18 cellular contexts compared by ENCODE assay signal in genomic region chr5:35657877-35658276, GRCh38. TPM values are rescaled to one million over a fixed set of nuclear protein-coding genes. Genes with fewer than 3 reads are reported as not detected.
DNase-seq lines count a peak whose midpoint lies in the region; ATAC-seq and TF ChIP-seq lines count a peak whose summit lies in the region.
"Had no signal": no experiment of that assay in that cellular context is flagged by ENCODE, and none has a peak within 500 bp of the region (broad histone marks: within the 10 kb centered on the region; RNA-seq: fewer than 3 reads in every experiment).

No MANE protein-coding gene starts in this region.

- peaks cover 3 to 6% of the 10 kb centered on the region in 2 donors for H3K9me3 Mint-ChIP-seq in activated T-cell treated with anti-CD3 and anti-CD28 coated beads, Interleukin-2, amount 50 U/mL, for 72 hours
- H3K9me3 Mint-ChIP-seq in T-cell: peaks cover 0 to 10% (median 0%) of the 10 kb centered on the region in 3 donors
- peaks cover 0 to 13% (median 4%) of the 10 kb centered on the region in 9 donors for H3K9me3 Mint-ChIP-seq in naive thymus-derived CD8-positive, alpha-beta T cell

- peak in 1 of 2 donors; percentile 31 for ATAC-seq in activated T-cell treated with anti-CD3 and anti-CD28 coated beads, Interleukin-2, amount 50 U/mL, for 72 hours (replicated peaks in 1 of 2)
- ATAC-seq in IMR-90 (ENCODE audit: low read depth) (no peak), T-cell (replicated peaks in 1 of 4) (peak in 3 of 4 experiments; percentile 54 to 75 (median 58))
- peak; percentile 54 to 70 for ATAC-seq in naive thymus-derived CD8-positive, alpha-beta T cell

- H4K91ac ChIP-seq in IMR-90 (ENCODE audit: insufficient read depth, low read depth, low read length): no peak overlapping the region

- H3K27ac ChIP-seq in IMR-90 (ENCODE audit: insufficient read depth, low read length): no peak overlapping the region
- H3K27ac ChIP-seq: BLaER1, SK-N-MC had no signal

- TF ChIP-seq POLR2A in IMR-90 (IDR thresholded peaks at IDR 0.05; ENCODE audit: low read depth, low read length): no peak

- H3K9ac ChIP-seq in IMR-90 (ENCODE audit: low read depth, low read length): no peak overlapping the region
- H3K9ac ChIP-seq: BLaER1 had no signal

- no CpG with 5 or more reads among the region's 2 CpGs for WGBS in IMR-90 (ENCODE audit: extremely low coverage in 2 of 2, insufficient read length in 1 of 2), 2 experiments

- intact Hi-C loops in IMR-90 (cut with micrococcal nuclease): loop anchor here (2.0 to 5.0 kb wide), 2 partner anchors 114 to 261 kb away; no protein-coding TSS in a partner anchor

- no peak overlapping the region for H3K4ac ChIP-seq in IMR-90 (ENCODE audit: low read depth, low read length)

- H2BK20ac ChIP-seq in IMR-90 (ENCODE audit: low read depth, low read length): no peak overlapping the region

- peak overlapping the region; percentile 47 for H3K27ac Mint-ChIP-seq in activated T-cell treated with anti-CD3 and anti-CD28 coated beads, Interleukin-2, amount 50 U/mL, for 72 hours
- H3K27ac Mint-ChIP-seq in T-cell: peak overlapping the region; percentile 41 to 62
- H3K27ac Mint-ChIP-seq in naive thymus-derived CD8-positive, alpha-beta T cell: peak overlapping the region; percentile 21 to 87 (median 58)

- no peak overlapping the region for H2AFZ ChIP-seq in IMR-90 (replicated peaks; ENCODE audit: low read length, poor library complexity)

- H3K4me2 ChIP-seq in IMR-90 (ENCODE audit: low read depth, low read length): no peak overlapping the region
- H3K4me2 ChIP-seq: BLaER1 had no signal

- H3K9me3 ChIP-seq in IMR-90 (ENCODE audit: control insufficient read depth, insufficient read depth, low read length): no peaks in the 10 kb centered on the region

- POLR2A ChIA-PET in IMR-90 (lab: Charles Lee; ENCODE audit: unreplicated experiment) (no interaction called here), T-cell (lab: Charles Lee) (no interaction called here)
- POLR2A ChIA-PET in naive thymus-derived CD8-positive, alpha-beta T cell (lab: Charles Lee): interaction anchor here (0.9 to 2.6 kb wide), 8 partner anchors 11 to 267 kb away, joined by 3 to 10 read pairs (median 4); partner anchors contain the start of gene IL7R

- no peaks in the 10 kb centered on the region for H3K36me3 ChIP-seq in IMR-90 (ENCODE audit: control insufficient read depth, insufficient read depth, low read length)
- H3K36me3 ChIP-seq: BLaER1 had no signal

- no peak overlapping the region for H3K23ac ChIP-seq in IMR-90 (ENCODE audit: low read depth, low read length)

- peaks cover 2% of the 10 kb centered on the region; the same call in 1 of the 2 replicates for H3K4me1 ChIP-seq in IMR-90 (ENCODE audit: control insufficient read depth, insufficient read depth, low read length)
- H3K4me1 ChIP-seq: BLaER1 had no signal

- no peak for TF ChIP-seq RAD21 in IMR-90 (IDR thresholded peaks at IDR 0.05; ENCODE audit: low read length)

- H3K27me3 ChIP-seq in IMR-90 (ENCODE audit: control insufficient read depth, insufficient read depth, low read length): no peaks in the 10 kb centered on the region
- H3K27me3 ChIP-seq: BLaER1 had no signal

- CTCF ChIA-PET in IMR-90 (lab: Yijun Ruan, JAX): no interaction called here
- CTCF ChIA-PET in T-cell (lab: Charles Lee): interaction anchor here (0.9 to 3.7 kb wide), 9 partner anchors 8 to 268 kb away, joined by 3 to 32 read pairs (median 4); no protein-coding TSS in a partner anchor

- no peak overlapping the region for H2AK9ac ChIP-seq in IMR-90 (replicated peaks; ENCODE audit: low read depth, low read length, poor library complexity)

- H3K4me1 Mint-ChIP-seq in activated T-cell treated with anti-CD3 and anti-CD28 coated beads, Interleukin-2, amount 50 U/mL, for 72 hours (ENCODE audit: low read depth): peaks cover 30% of the 10 kb centered on the region
- peaks cover 19 to 24% (median 19%) of the 10 kb centered on the region in 3 donors for H3K4me1 Mint-ChIP-seq in T-cell
- H3K4me1 Mint-ChIP-seq in naive thymus-derived CD8-positive, alpha-beta T cell: peaks cover 12 to 27% (median 21%) of the 10 kb centered on the region in 4 donors

- H3K14ac ChIP-seq in IMR-90 (replicated peaks; ENCODE audit: low read depth, low read length): no peak overlapping the region

- H2AK5ac ChIP-seq in IMR-90 (ENCODE audit: low read depth, low read length): no peak overlapping the region

- TF ChIP-seq CTCF in IMR-90 (conservative IDR thresholded peaks at IDR 0.05; ENCODE audit: low read depth, low read length): no peak

- peak overlapping the region; percentile 48; the same call in 1 of the 2 replicates for H3K18ac ChIP-seq in IMR-90 (ENCODE audit: low read depth, low read length)

- no peaks in the 10 kb centered on the region for H3K27me3 Mint-ChIP-seq in activated T-cell treated with anti-CD3 and anti-CD28 coated beads, Interleukin-2, amount 50 U/mL, for 72 hours (ENCODE audit: low read depth)
- H3K27me3 Mint-ChIP-seq in T-cell: no peaks in the 10 kb centered on the region
- H3K27me3 Mint-ChIP-seq in naive thymus-derived CD8-positive, alpha-beta T cell: no peaks in the 10 kb centered on the region

- dilution Hi-C loops in IMR-90 (cut with HindIII; ENCODE audit: low sequenced_read_pairs, unreplicated experiment): no loop called here

- in situ Hi-C loops in IMR-90 (cut with MboI; ENCODE audit: low sequenced_read_pairs): loop anchor here (5.0 kb wide), 1 partner anchor 264 kb away; no protein-coding TSS in a partner anchor

- no peak overlapping the region for H4K8ac ChIP-seq in IMR-90 (ENCODE audit: low read depth in 2 of 2, low read length in 2 of 2)

- peaks cover 7 to 11% of the 10 kb centered on the region in 2 donors for H3K36me3 Mint-ChIP-seq in activated T-cell treated with anti-CD3 and anti-CD28 coated beads, Interleukin-2, amount 50 U/mL, for 72 hours (ENCODE audit: insufficient read depth in 2 of 2)
- peaks cover 18% of the 10 kb centered on the region for H3K36me3 Mint-ChIP-seq in T-cell
- H3K36me3 Mint-ChIP-seq in naive thymus-derived CD8-positive, alpha-beta T cell: peaks cover 8 to 14% (median 11%) of the 10 kb centered on the region in 3 donors

- H3K4me3 Mint-ChIP-seq in activated T-cell treated with anti-CD3 and anti-CD28 coated beads, Interleukin-2, amount 50 U/mL, for 72 hours: no peak overlapping the region
- H3K4me3 Mint-ChIP-seq in T-cell: no peak overlapping the region
- H3K4me3 Mint-ChIP-seq in naive thymus-derived CD8-positive, alpha-beta T cell: peak overlapping the region in 5 of 10 donors; percentile 0 to 63 (median 27)

- H3K9me1 ChIP-seq in IMR-90 (ENCODE audit: insufficient read depth, low read length): no peaks in the 10 kb centered on the region

- no TSS peak for BruUV-seq in IMR-90 (replicated peaks; lab: Mats Ljungman, UMichigan)

- no peak for DNase-seq in activated T-cell treated with anti-CD3 and anti-CD28 coated beads, Interleukin-2, amount 50 U/mL, for 72 hours
- no peak for DNase-seq in activated T-cell treated with anti-CD3 and anti-CD28 coated beads for 4 hours
- DNase-seq in IMR-90: no peak
- no peak for DNase-seq in T-cell
- peak in 2 of 10 donors; percentile 37 to 42 for DNase-seq in naive thymus-derived CD8-positive, alpha-beta T cell
- no peak for DNase-seq in midbrain (lab: John Stamatoyannopoulos, UW)
- DNase-seq in foreskin melanocyte: no peak
- DNase-seq: DMS79 treated with DMSO at 0.1 percent for 48 hours; NCI-H1092 treated with DMSO at 0.1 percent for 48 hours; NCI-H146; NCI-H2029 treated with DMSO at 0.1 percent for 48 hours; NCI-H2171 treated with DMSO at 0.1 percent for 48 hours; NCI-H748 treated with DMSO at 0.1 percent for 48 hours; NK-92 treated with Interleukin-12 subunit alpha and Interleukin-12 subunit beta, amount 100 ng/mL, for 24 hours; OCI-M1; Right ventricle myocardium superior had no signal

- H2BK15ac ChIP-seq in IMR-90 (ENCODE audit: low read depth, low read length): no peak overlapping the region

- no peak overlapping the region for H3K56ac ChIP-seq in IMR-90 (ENCODE audit: extremely low read depth, insufficient read depth, low read length)

- no peak overlapping the region for H3K4me3 ChIP-seq in IMR-90 (ENCODE audit: insufficient read depth, low read depth, low read length)
- H3K4me3 ChIP-seq: BLaER1, SK-N-MC had no signal

- no peak overlapping the region for H2BK120ac ChIP-seq in IMR-90 (ENCODE audit: low read depth, low read length)

- no peaks in the 10 kb centered on the region for H4K20me1 ChIP-seq in IMR-90 (ENCODE audit: insufficient read depth, low read length)
- H4K20me1 ChIP-seq: BLaER1 had no signal

- H2BK5ac ChIP-seq in IMR-90 (ENCODE audit: low read depth, low read length, poor library complexity, severe bottlenecking): no peak overlapping the region

- H4K5ac ChIP-seq in IMR-90 (ENCODE audit: low read depth, low read length): no peak overlapping the region

- no peaks in the 10 kb centered on the region for H3K79me1 ChIP-seq in IMR-90 (ENCODE audit: low read depth in 1 of 2, low read length in 2 of 2)

TF ChIP-seq in IMR-90, 13 proteins besides CTCF, POLR2A, EP300 and RAD21:
- TF ChIP-seq CHD1 (IDR thresholded peaks at IDR 0.05; ENCODE audit: low read depth, low read length): no peak
- no peak for TF ChIP-seq SMC3 (IDR thresholded peaks at IDR 0.05; ENCODE audit: low read depth, low read length)
- TF ChIP-seq ELK1 (IDR thresholded peaks at IDR 0.05; ENCODE audit: borderline replicate concordance, low read depth, low read length): no peak

RNA-seq across cellular contexts. Expression of gene SPEF2, which starts 40.2 kb away (rescaled TPM):
- 10 to 100 TPM; 17.9 to 19.1 TPM for total RNA-seq in activated T-cell treated with anti-CD3 and anti-CD28 coated beads, Interleukin-2, amount 50 U/mL, for 72 hours
- total RNA-seq in IMR-90 (2012; rRNA removed): 2.3 and 2.5 TPM in 2 replicates
- polyA plus RNA-seq in IMR-90 (2012; rRNA removed): 1.2 and 1.7 TPM in 2 replicates
- polyA plus RNA-seq in IMR-90 (2012; cell fraction: cytosol; rRNA removed): 0.66 and 0.84 TPM in 2 replicates
- polyA plus RNA-seq in IMR-90 (2012; cell fraction: nucleus; rRNA removed; ENCODE audit: low replicate concordance): 1.2 and 7.2 TPM in 2 replicates
- total RNA-seq in T-cell: 10 to 100 TPM in 4 of 5 donors, 1 to 10 TPM in 1; 6.0 to 12.3 (median 11.3) TPM
- 10 to 100 TPM; 13.2 to 13.7 TPM for total RNA-seq in naive thymus-derived CD8-positive, alpha-beta T cell
- polyA plus RNA-seq in naive thymus-derived CD8-positive, alpha-beta T cell: 10 to 100 TPM in 2 of 3 donors, 1 to 10 TPM in 1; 9.9 to 10.9 (median 10.6) TPM
